Comparison of ENCODE assay signal across 2 cellular contexts in the genomic region with DNA sequence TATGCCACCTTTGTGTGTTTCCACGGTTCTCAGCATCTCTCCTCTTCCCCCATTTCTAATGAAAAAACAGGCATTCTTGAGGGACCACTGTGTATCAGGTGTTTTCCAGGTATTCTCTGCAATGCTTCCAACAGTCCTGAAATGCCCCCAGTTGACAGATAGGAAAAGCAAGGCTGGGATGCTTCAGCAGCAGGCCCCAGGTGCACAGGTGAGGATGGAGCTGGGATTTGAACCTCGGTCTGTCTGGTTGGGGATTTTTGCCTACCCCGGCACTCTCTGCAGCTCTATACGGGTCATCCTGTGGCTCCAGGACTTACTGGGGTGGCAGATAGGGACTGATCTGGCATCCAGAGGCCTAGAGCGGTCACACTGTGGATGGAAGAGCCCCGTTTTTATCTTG.
TF ChIP-seq lines count a peak whose summit lies in the region.

No MANE protein-coding gene starts in this region.

TF ChIP-seq in HepG2, 621 proteins besides CTCF, POLR2A, EP300 and RAD21:
- TF ChIP-seq ZNF629 (CRISPR knock-in tag; conservative IDR thresholded peaks at IDR 0.05), result peak; percentile 53; the same call in 1 of the 2 replicates
- no peak for TF ChIP-seq ZNF569 (CRISPR knock-in tag; IDR thresholded peaks at IDR 0.05; ENCODE audit: borderline replicate concordance)

TF ChIP-seq in H1, 55 proteins besides CTCF, POLR2A, EP300 and RAD21:
- TF ChIP-seq SP1 (IDR thresholded peaks at IDR 0.05; ENCODE audit: low read depth, low read length), result no peak
- no peak for TF ChIP-seq SIX5 (IDR thresholded peaks at IDR 0.05; ENCODE audit: low read depth, low read length)
- TF ChIP-seq FOSL1 (IDR thresholded peaks at IDR 0.05; ENCODE audit: insufficient read depth, low read depth, low read length), result no peak
- TF ChIP-seq BCL11A (IDR thresholded peaks at IDR 0.05; ENCODE audit: low read depth in 2 of 2, low read length in 2 of 2), result no peak
- no peak for TF ChIP-seq JUND (IDR thresholded peaks at IDR 0.05; ENCODE audit: low read length)
- no peak for TF ChIP-seq BACH1 (IDR thresholded peaks at IDR 0.05; ENCODE audit: low read length)
- TF ChIP-seq TCF12 (IDR thresholded peaks at IDR 0.05; ENCODE audit: low read depth, low read length), result no peak
- TF ChIP-seq, protein P1, sequence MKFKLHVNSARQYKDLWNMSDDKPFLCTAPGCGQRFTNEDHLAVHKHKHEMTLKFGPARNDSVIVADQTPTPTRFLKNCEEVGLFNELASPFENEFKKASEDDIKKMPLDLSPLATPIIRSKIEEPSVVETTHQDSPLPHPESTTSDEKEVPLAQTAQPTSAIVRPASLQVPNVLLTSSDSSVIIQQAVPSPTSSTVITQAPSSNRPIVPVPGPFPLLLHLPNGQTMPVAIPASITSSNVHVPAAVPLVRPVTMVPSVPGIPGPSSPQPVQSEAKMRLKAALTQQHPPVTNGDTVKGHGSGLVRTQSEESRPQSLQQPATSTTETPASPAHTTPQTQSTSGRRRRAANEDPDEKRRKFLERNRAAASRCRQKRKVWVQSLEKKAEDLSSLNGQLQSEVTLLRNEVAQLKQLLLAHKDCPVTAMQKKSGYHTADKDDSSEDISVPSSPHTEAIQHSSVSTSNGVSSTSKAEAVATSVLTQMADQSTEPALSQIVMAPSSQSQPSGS (IDR thresholded peaks at IDR 0.05; ENCODE audit: low read length), result no peak
- TF ChIP-seq YY1 (IDR thresholded peaks at IDR 0.05; ENCODE audit: low read depth, low read length), result no peak
- no peak for TF ChIP-seq HDAC6 (IDR thresholded peaks at IDR 0.05; ENCODE audit: low read depth, low read length)
- TF ChIP-seq CBX5 (IDR thresholded peaks at IDR 0.05; ENCODE audit: low read depth, low read length), result no peak
- no peak for TF ChIP-seq EGR1 (IDR thresholded peaks at IDR 0.05; ENCODE audit: borderline replicate concordance, low read depth, low read length)
- no peak for TF ChIP-seq GABPA (IDR thresholded peaks at IDR 0.05; ENCODE audit: borderline replicate concordance, insufficient read depth, low read length)
- no peak for TF ChIP-seq EZH2 (IDR thresholded peaks at IDR 0.05; ENCODE audit: low read depth, low read length, severe bottlenecking)
- TF ChIP-seq SP4 (IDR thresholded peaks at IDR 0.05; ENCODE audit: low read length), result no peak
- no peak for TF ChIP-seq RXRA (IDR thresholded peaks at IDR 0.05; ENCODE audit: insufficient read depth, low read depth, low read length)
- TF ChIP-seq ASH2L (IDR thresholded peaks at IDR 0.05; ENCODE audit: low read length), result no peak
